Comparison of ENCODE assay signal across 20 cellular contexts in genomic region chr5:36521838-36522745, GRCh38.
DNase-seq lines count a peak whose midpoint lies in the region; ATAC-seq, FAIRE-seq and TF ChIP-seq lines count a peak whose summit lies in the region.
"Had no signal": no experiment of that assay in that cellular context is flagged by ENCODE, and none has a peak within 500 bp of the region (broad histone marks: within the 10 kb centered on the region; RNA-seq: fewer than 3 reads in every experiment).

No MANE protein-coding gene starts in this region.

- no peak overlapping the region for H3K4me3 ChIP-seq in GM23248
- no peak overlapping the region for H3K4me3 ChIP-seq in H1 (ENCODE audit: extremely low read depth in 1 of 4, insufficient read depth in 2 of 4, low read depth in 3 of 4, low read length in 4 of 4)
- H3K4me3 ChIP-seq in right atrium auricular region: no peak overlapping the region
- H3K4me3 ChIP-seq: GM12878, sigmoid colon had no signal

- H2BK20ac ChIP-seq in H1 (ENCODE audit: low read length): no peak overlapping the region; the same call in 1 of the 2 replicates

- H3K27me3 ChIP-seq in GM23248 (replicated peaks; ENCODE audit: insufficient read depth): no peaks in the 10 kb centered on the region
- no peaks in the 10 kb centered on the region for H3K27me3 ChIP-seq in H1 (replicated peaks in 1 of 4; ENCODE audit: control insufficient read depth in 3 of 4, extremely low read depth in 1 of 4, insufficient read depth in 3 of 4, low read length in 3 of 4)
- H3K27me3 ChIP-seq in right atrium auricular region: no peaks in the 10 kb centered on the region
- H3K27me3 ChIP-seq: neutrophil, sigmoid colon had no signal

- ATAC-seq in sciatic nerve: peak; percentile 79
- no peak for ATAC-seq in activated CD8-positive, alpha-beta memory T cell treated with anti-CD3 and anti-CD28 coated beads, Interleukin-2, amount 10 ng/mL, durations not matched to agents 7 days and 5 days
- ATAC-seq: GM12878, left colon had no signal

- no peak overlapping the region for H4K91ac ChIP-seq in H1 (replicated peaks; ENCODE audit: insufficient read length, low read length)

- no peak for TF ChIP-seq RAD21 in H1 (IDR thresholded peaks at IDR 0.05 in 1 of 2, conservative IDR thresholded peaks at IDR 0.05 in 1 of 2; ENCODE audit: low read depth in 2 of 2, low read length in 2 of 2)

- TF ChIP-seq CTCF in H1 (IDR thresholded peaks at IDR 0.05; ENCODE audit: control extremely low read depth in 1 of 3, insufficient read depth in 1 of 3, low read depth in 1 of 3, low read length in 3 of 3) (no peak), right atrium auricular region (IDR thresholded peaks at IDR 0.05) (no peak)

- no peaks in the 10 kb centered on the region for H3K36me3 Mint-ChIP-seq in activated CD8-positive, alpha-beta memory T cell treated with anti-CD3 and anti-CD28 coated beads, Interleukin-2, amount 10 ng/mL, durations not matched to agents 7 days and 5 days

- H3K79me2 ChIP-seq in GM23248 (ENCODE audit: insufficient read depth) (no peaks in the 10 kb centered on the region), H1 (ENCODE audit: control insufficient read depth in 1 of 2, insufficient read depth in 2 of 2, low read length in 2 of 2) (no peaks in the 10 kb centered on the region)

- no peaks in the 10 kb centered on the region for H3F3A ChIP-seq in GM23248 (ENCODE audit: insufficient read depth)

- H3K9me3 ChIP-seq in GM23248 (ENCODE audit: low read depth) (no peaks in the 10 kb centered on the region), H1 (ENCODE audit: insufficient read depth in 2 of 2, low read depth in 1 of 2, low read length in 1 of 2) (no peaks in the 10 kb centered on the region), right atrium auricular region (no peaks in the 10 kb centered on the region)
- H3K9me3 ChIP-seq: neutrophil, sigmoid colon had no signal

- H3K27ac Mint-ChIP-seq in activated CD8-positive, alpha-beta memory T cell treated with anti-CD3 and anti-CD28 coated beads, Interleukin-2, amount 10 ng/mL, durations not matched to agents 7 days and 5 days: no peak overlapping the region
- H3K27ac Mint-ChIP-seq: endodermal cell; stimulated activated naive CD8-positive, alpha-beta T cell treated with anti-CD3 and anti-CD28 coated beads, Interleukin-15, amount 100 ng/mL, for 72 hours had no signal

- no peak overlapping the region for H3K14ac ChIP-seq in H1 (ENCODE audit: insufficient read length)

- no peak overlapping the region for H4K5ac ChIP-seq in H1 (ENCODE audit: insufficient read length, low read depth, low read length)

- no peak overlapping the region for H3K4ac ChIP-seq in H1 (replicated peaks; ENCODE audit: insufficient read length, low read depth, low read length)

- FAIRE-seq in H1 (lab: Jason Lieb, UNC): no peak
- FAIRE-seq: GM12878, H54 had no signal

- intact Hi-C loops in sciatic nerve (cut with DNase I): no loop called here

- peaks cover 6% of the 10 kb centered on the region; the same call in 1 of the 2 replicates for H3K23me2 ChIP-seq in H1 (ENCODE audit: low read depth, low read length)

- H3K27ac ChIP-seq in GM23248 (no peak overlapping the region), H1 (ENCODE audit: low read depth, low read length) (no peak overlapping the region), right atrium auricular region (peak overlapping the region; percentile 62 to 85)
- H3K27ac ChIP-seq: C4-2B, neutrophil had no signal

- peak overlapping the region; percentile 63; the same call in 1 of the 2 replicates for H2BK15ac ChIP-seq in H1 (ENCODE audit: low read length)

- H2AFZ ChIP-seq in GM23248 (no peak overlapping the region), H1 (ENCODE audit: low read length) (peak overlapping the region; percentile 97)

- no peak overlapping the region for H3K56ac ChIP-seq in H1 (replicated peaks; ENCODE audit: insufficient read length, low read depth, low read length)

- H2BK120ac ChIP-seq in H1 (replicated peaks; ENCODE audit: low read depth, low read length): no peak overlapping the region

- TF ChIP-seq EP300 in H1 (IDR thresholded peaks at IDR 0.05; ENCODE audit: borderline replicate concordance in 1 of 2, low read depth in 2 of 2, low read length in 2 of 2): no peak

- no peaks in the 10 kb centered on the region for H3K36me3 ChIP-seq in GM23248 (ENCODE audit: low read depth)
- no peaks in the 10 kb centered on the region for H3K36me3 ChIP-seq in H1 (ENCODE audit: control insufficient read depth in 2 of 4, insufficient read depth in 4 of 4, low read length in 3 of 4)
- H3K36me3 ChIP-seq in right atrium auricular region: no peaks in the 10 kb centered on the region
- H3K36me3 ChIP-seq: neutrophil, sigmoid colon had no signal

- H3K9me3 Mint-ChIP-seq in activated CD8-positive, alpha-beta memory T cell treated with anti-CD3 and anti-CD28 coated beads, Interleukin-2, amount 10 ng/mL, durations not matched to agents 7 days and 5 days (ENCODE audit: low read depth): no peaks in the 10 kb centered on the region
- H3K9me3 Mint-ChIP-seq: endodermal cell had no signal

- no peak for TF ChIP-seq POLR2A in H1 (IDR thresholded peaks at IDR 0.05; ENCODE audit: control extremely low read depth in 1 of 2, low read depth in 2 of 2, low read length in 2 of 2)

- peak overlapping the region; percentile 79; the same call in 1 of the 2 replicates for H2BK12ac ChIP-seq in H1 (ENCODE audit: low read depth, low read length)

- H3K4me3 Mint-ChIP-seq in activated CD8-positive, alpha-beta memory T cell treated with anti-CD3 and anti-CD28 coated beads, Interleukin-2, amount 10 ng/mL, durations not matched to agents 7 days and 5 days: no peak overlapping the region
- H3K4me3 Mint-ChIP-seq: endodermal cell; stimulated activated naive CD8-positive, alpha-beta T cell treated with anti-CD3 and anti-CD28 coated beads, Interleukin-15, amount 100 ng/mL, for 72 hours had no signal

- no peak overlapping the region; the same call in 1 of the 2 replicates for H4K8ac ChIP-seq in H1 (ENCODE audit: extremely low read depth, insufficient read depth, low read length)

- CTCF ChIA-PET in H1 (lab: Charles Lee; ENCODE audit: partially characterized antibody): interaction anchor here (1.3 to 1.6 kb wide), 3 partner anchors 14 to 169 kb away, joined by 3 to 5 read pairs (median 3); no protein-coding TSS in a partner anchor
- CTCF ChIA-PET in activated CD8-positive, alpha-beta memory T cell treated with anti-CD3 and anti-CD28 coated beads, Interleukin-2, amount 10 ng/mL, durations not matched to agents 7 days and 5 days (lab: Charles Lee): no interaction called here

- no peak overlapping the region for H2AK5ac ChIP-seq in H1 (ENCODE audit: low read depth, low read length)

- H3K4me2 ChIP-seq in GM23248 (ENCODE audit: unreplicated experiment) (no peak overlapping the region), H1 (ENCODE audit: insufficient read depth in 1 of 2, low read depth in 2 of 2, low read length in 2 of 2) (peak overlapping the region in 1 of 2 experiments; percentile 22; a peak in 1 of 4 replicates)

- H3K4me1 ChIP-seq in GM23248 (ENCODE audit: insufficient read depth) (no peaks in the 10 kb centered on the region), H1 (replicated peaks in 1 of 4; ENCODE audit: control insufficient read depth in 3 of 4, insufficient read depth in 4 of 4, low read length in 3 of 4) (peaks cover 0 to 3% (median 2%) of the 10 kb centered on the region in 4 experiments; a peak in 2 of 7 replicates), right atrium auricular region (peaks cover 0 to 18% of the 10 kb centered on the region in 2 donors)
- H3K4me1 ChIP-seq: sigmoid colon had no signal

- no peaks in the 10 kb centered on the region for H3K4me1 Mint-ChIP-seq in activated CD8-positive, alpha-beta memory T cell treated with anti-CD3 and anti-CD28 coated beads, Interleukin-2, amount 10 ng/mL, durations not matched to agents 7 days and 5 days
- H3K4me1 Mint-ChIP-seq: stimulated activated naive CD8-positive, alpha-beta T cell treated with anti-CD3 and anti-CD28 coated beads, Interleukin-15, amount 100 ng/mL, for 72 hours had no signal

- H3K23ac ChIP-seq in H1 (ENCODE audit: insufficient read length): no peak overlapping the region

- WGBS in GM23248 (ENCODE audit: low coverage in 1 of 2, low lambda C conversion rate in 2 of 2, missing lambda C conversion rate in 2 of 2), 2 experiments: 61 to 65% methylated on average over 10 of the region's 10 CpGs
- WGBS in H1 (ENCODE audit: extremely low coverage in 1 of 2, insufficient coverage in 1 of 2, insufficient read length in 1 of 2, insufficient replicate concordance in 2 of 2, low coverage in 1 of 2, low lambda C conversion rate in 2 of 2, missing lambda C conversion rate in 1 of 2), 2 experiments: 84% methylated on average over 10 of the region's 10 CpGs; no CpG with 5 or more reads in 1 of the 2 experiments

- in situ Hi-C loops in GM23248 (cut with MboI): no loop called here

- H3K9ac ChIP-seq in GM23248 (no peak overlapping the region), H1 (replicated peaks in 1 of 4; ENCODE audit: extremely low read depth in 1 of 4, low read depth in 3 of 4, low read length in 3 of 4) (no peak overlapping the region)

- H2BK5ac ChIP-seq in H1 (ENCODE audit: low read depth, low read length): no peak overlapping the region

- DNase-seq in GM23248: peak; percentile 24
- DNase-seq in H1 (ENCODE audit: low read depth in 1 of 2, low spot score in 2 of 2): no peak
- no peak for DNase-seq in right atrium auricular region (ENCODE audit: low spot score)
- no peak for DNase-seq in sciatic nerve (ENCODE audit: low spot score)
- no peak for DNase-seq in activated CD8-positive, alpha-beta memory T cell treated with anti-CD3 and anti-CD28 coated beads, Interleukin-2, amount 10 ng/mL, durations not matched to agents 7 days and 5 days
- no peak for DNase-seq in KG1 (lab: John Stamatoyannopoulos, UW)
- no peak for DNase-seq in islet precursor cell
- DNase-seq in kidney glomerular epithelial cell (lab: John Stamatoyannopoulos, UW): no peak
- DNase-seq: activated CD4-positive, alpha-beta T cell treated with anti-CD3 and anti-CD28 coated beads for 4 hours; endodermal cell; GF-D8; left colon; NCI-H526; sigmoid colon; stimulated activated CD4-positive, alpha-beta T cell treated with anti-CD3 and anti-CD28 coated beads, Interleukin-2, amount 100 ng/mL, for 24 hours; stimulated activated naive CD8-positive, alpha-beta T cell treated with anti-CD3 and anti-CD28 coated beads, Interleukin-15, amount 100 ng/mL, for 72 hours had no signal

- H3K9me2 ChIP-seq in GM23248 (ENCODE audit: insufficient read depth): no peaks in the 10 kb centered on the region

- H4K20me1 ChIP-seq in GM23248 (ENCODE audit: insufficient read depth) (no peaks in the 10 kb centered on the region), H1 (replicated peaks in 1 of 2; ENCODE audit: control insufficient read depth in 1 of 2, insufficient read depth in 2 of 2, low read length in 2 of 2) (peaks cover 0 to 7% of the 10 kb centered on the region in 2 experiments)

- POLR2A ChIA-PET in H1 (lab: Charles Lee; ENCODE audit: partially characterized antibody): interaction anchor here (0.6 kb wide), 1 partner anchor 44 kb away, joined by 3 read pairs; no protein-coding TSS in a partner anchor

- peaks cover 3% of the 10 kb centered on the region for H3K27me3 Mint-ChIP-seq in activated CD8-positive, alpha-beta memory T cell treated with anti-CD3 and anti-CD28 coated beads, Interleukin-2, amount 10 ng/mL, durations not matched to agents 7 days and 5 days

- H3K79me1 ChIP-seq in H1 (ENCODE audit: low read depth, low read length): no peaks in the 10 kb centered on the region

- no peak overlapping the region for H3K18ac ChIP-seq in H1 (ENCODE audit: extremely low read depth, low read length)

Comparison
In these comparisons a context has a peak if more than half of its experiments do, and no peak if none do; other contexts are left out.
1. H3K27ac ChIP-seq: peak in right atrium auricular region (2 of 2); none in GM23248 (single experiment) and H1 (single experiment).